Comparison of ENCODE assay signal across 8 cellular contexts in the genomic region with DNA sequence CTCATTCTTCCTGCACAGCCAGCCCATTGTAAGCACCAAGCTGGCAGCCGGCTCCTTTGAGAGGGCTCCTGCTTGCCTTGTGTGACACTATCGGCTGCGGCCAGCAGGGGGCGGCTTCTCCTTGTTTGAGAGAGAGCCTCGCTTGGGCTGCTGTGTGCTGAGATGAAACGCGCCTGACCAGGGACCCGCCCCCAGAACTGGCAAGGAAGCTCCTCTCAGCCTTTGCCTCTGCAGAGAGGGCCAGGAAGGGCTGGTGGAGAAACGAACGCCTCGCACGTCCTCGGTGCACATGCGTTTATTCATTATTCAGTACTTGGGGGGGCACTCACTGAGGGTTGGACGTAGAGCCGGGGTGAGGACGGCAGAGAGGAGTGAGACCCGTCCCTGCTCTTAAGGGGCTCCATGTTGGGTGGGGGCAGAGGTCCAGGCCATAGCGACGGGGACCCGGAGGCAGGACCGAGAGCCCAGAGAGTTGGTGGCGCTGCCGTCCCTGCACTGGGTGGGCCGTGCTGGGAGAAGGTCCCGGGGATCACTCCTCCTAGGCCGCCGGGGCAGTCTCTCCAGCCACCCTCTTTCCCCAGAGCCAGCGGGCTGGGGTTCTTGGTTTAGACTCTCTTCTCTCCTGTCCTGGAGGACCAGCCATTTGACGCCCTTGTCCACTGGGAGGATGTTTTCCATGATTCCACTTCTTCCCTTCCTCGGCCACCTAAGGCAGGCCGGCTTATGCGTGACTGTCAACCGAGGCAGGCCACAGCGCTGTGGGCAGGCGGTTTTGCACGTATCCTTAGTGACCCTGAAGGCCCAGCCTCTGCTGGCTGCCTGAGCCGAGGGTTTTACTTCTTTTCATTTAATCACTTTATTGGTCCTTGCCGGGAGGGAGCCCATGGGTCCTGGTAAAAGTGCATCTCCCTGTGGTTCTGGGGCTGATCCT.
DNase-seq lines count a peak whose midpoint lies in the region; TF ChIP-seq lines count a peak whose summit lies in the region.

No MANE protein-coding gene starts in this region.

- no peaks in the 10 kb centered on the region for H3K27me3 Mint-ChIP-seq in activated T-helper 2 cell treated with anti-CD3 and anti-CD28 coated beads, Interferon-gamma antibody, Interleukin-2, Interleukin-4, amounts not matched to agents 10 μg/mL and 5 μg/mL and 100 μg/mL, durations not matched to agents 14 hours and 24 hours and 36 hours (ENCODE audit: low read depth)

- no peak overlapping the region for H3K4me3 Mint-ChIP-seq in activated T-helper 2 cell treated with anti-CD3 and anti-CD28 coated beads, Interferon-gamma antibody, Interleukin-2, Interleukin-4, amounts not matched to agents 10 μg/mL and 5 μg/mL and 100 μg/mL, durations not matched to agents 14 hours and 24 hours and 36 hours (ENCODE audit: low read depth)

- no peak overlapping the region for H3K4me3 ChIP-seq in neutrophil (ENCODE audit: low read depth in 1 of 2, low read length in 1 of 2)
- peak overlapping the region; percentile 6 to 33 (median 26) for H3K4me3 ChIP-seq in subcutaneous abdominal adipose tissue (ENCODE audit: low read depth in 1 of 5, low read length in 5 of 5)

- H3K9me3 ChIP-seq in neutrophil = no peaks in the 10 kb centered on the region
- no peaks in the 10 kb centered on the region for H3K9me3 ChIP-seq in subcutaneous abdominal adipose tissue (ENCODE audit: control insufficient read depth in 5 of 5, low read length in 5 of 5)

- intact Hi-C loops in activated T-helper 2 cell treated with anti-CD3 and anti-CD28 coated beads, Interferon-gamma antibody, Interleukin-2, Interleukin-4, amounts not matched to agents 10 μg/mL and 5 μg/mL and 100 μg/mL, durations not matched to agents 14 hours and 24 hours and 36 hours (cut with micrococcal nuclease) = loop anchor here (1.0 to 5.0 kb wide), 8 partner anchors 13 to 449 kb away; a partner anchor contains a TSS

- H3K27me3 ChIP-seq in neutrophil (no peaks in the 10 kb centered on the region), subcutaneous abdominal adipose tissue (ENCODE audit: control insufficient read depth in 5 of 5, insufficient read depth in 4 of 5, low read length in 5 of 5) (no peaks in the 10 kb centered on the region)

- H3K4me1 Mint-ChIP-seq in activated T-helper 2 cell treated with anti-CD3 and anti-CD28 coated beads, Interferon-gamma antibody, Interleukin-2, Interleukin-4, amounts not matched to agents 10 μg/mL and 5 μg/mL and 100 μg/mL, durations not matched to agents 14 hours and 24 hours and 36 hours (ENCODE audit: low read depth) = peaks cover 22% of the 10 kb centered on the region

- no peak overlapping the region for H3K27ac ChIP-seq in neutrophil
- peak overlapping the region; percentile 91 for H3K27ac ChIP-seq in subcutaneous abdominal adipose tissue (ENCODE audit: low read depth, low read length)

- TF ChIP-seq CTCF in neutrophil (IDR thresholded peaks at IDR 0.05) = peak; percentile 84

- DNase-seq in ELF-1 (ENCODE audit: low read depth, low spot score) (peak; percentile 98), H4 (ENCODE audit: low spot score) (peak; percentile 78), M059J (ENCODE audit: low read depth) (peak; percentile 85), SHP77 treated with DMSO at 0.1 percent for 48 hours (lab: John Stamatoyannopoulos, UW) (peak; percentile 65), fibroblast of the conjunctiva (ENCODE audit: low read depth) (peak; percentile 87)
- DNase-seq in activated T-helper 2 cell treated with anti-CD3 and anti-CD28 coated beads, Interferon-gamma antibody, Interleukin-2, Interleukin-4, amounts not matched to agents 10 μg/mL and 5 μg/mL and 100 μg/mL, durations not matched to agents 14 hours and 24 hours and 36 hours (ENCODE audit: low spot score) = peak; percentile 93

- no peak overlapping the region for H3K9ac ChIP-seq in subcutaneous abdominal adipose tissue (ENCODE audit: low read length in 5 of 5)

- no peaks in the 10 kb centered on the region for H3K9me3 Mint-ChIP-seq in activated T-helper 2 cell treated with anti-CD3 and anti-CD28 coated beads, Interferon-gamma antibody, Interleukin-2, Interleukin-4, amounts not matched to agents 10 μg/mL and 5 μg/mL and 100 μg/mL, durations not matched to agents 14 hours and 24 hours and 36 hours

- peaks cover 0 to 3% of the 10 kb centered on the region in 2 experiments for H3K4me1 ChIP-seq in neutrophil (ENCODE audit: control insufficient read depth in 1 of 2, insufficient read depth in 1 of 2, low read depth in 1 of 2, low read length in 1 of 2)
- H3K4me1 ChIP-seq in subcutaneous abdominal adipose tissue (ENCODE audit: control insufficient read depth in 5 of 5, insufficient read depth in 5 of 5, low read length in 5 of 5) = peaks cover 4 to 30% (median 26%) of the 10 kb centered on the region in 5 donors

- H3K36me3 ChIP-seq in neutrophil = no peaks in the 10 kb centered on the region
- H3K36me3 ChIP-seq in subcutaneous abdominal adipose tissue (ENCODE audit: control insufficient read depth in 5 of 5, insufficient read depth in 5 of 5, low read length in 5 of 5) = no peaks in the 10 kb centered on the region

- peak overlapping the region; percentile 43 for H3K27ac Mint-ChIP-seq in activated T-helper 2 cell treated with anti-CD3 and anti-CD28 coated beads, Interferon-gamma antibody, Interleukin-2, Interleukin-4, amounts not matched to agents 10 μg/mL and 5 μg/mL and 100 μg/mL, durations not matched to agents 14 hours and 24 hours and 36 hours

- no peaks in the 10 kb centered on the region for H3K36me3 Mint-ChIP-seq in activated T-helper 2 cell treated with anti-CD3 and anti-CD28 coated beads, Interferon-gamma antibody, Interleukin-2, Interleukin-4, amounts not matched to agents 10 μg/mL and 5 μg/mL and 100 μg/mL, durations not matched to agents 14 hours and 24 hours and 36 hours (ENCODE audit: low read depth)

Comparison
In these comparisons a context has a peak if more than half of its experiments do, and no peak if none do; other contexts are left out.
1. H3K4me3 ChIP-seq: peak in subcutaneous abdominal adipose tissue (5 of 5); none in neutrophil (0 of 2).
2. Peak in every context shown above with its lines, with median percentiles within 50 percentile points of each other: DNase-seq.